Comparison of ENCODE assay signal across 21 cellular contexts in genomic region chr9:112884721-112885120, GRCh38. TPM values are rescaled to one million over a fixed set of nuclear protein-coding genes. Genes with fewer than 3 reads are reported as not detected.
DNase-seq lines count a peak whose midpoint lies in the region; ATAC-seq and TF ChIP-seq lines count a peak whose summit lies in the region.
"Had no signal": no experiment of that assay in that cellular context is flagged by ENCODE, and none has a peak within 500 bp of the region (broad histone marks: within the 10 kb centered on the region; RNA-seq: fewer than 3 reads in every experiment).

No MANE protein-coding gene starts in this region.

- ATAC-seq in psoas muscle: no peak
- no peak for ATAC-seq in left lobe of liver
- ATAC-seq: CD8-positive, alpha-beta T cell; Right ventricle myocardium inferior had no signal

- peaks cover 19% of the 10 kb centered on the region for H3K36me3 ChIP-seq in MG63
- H3K36me3 ChIP-seq in psoas muscle (ENCODE audit: insufficient read depth in 1 of 2, low read depth in 1 of 2): no peaks in the 10 kb centered on the region

- peaks cover 9% of the 10 kb centered on the region for H3K4me1 Mint-ChIP-seq in endothelial cell (ENCODE audit: unreplicated experiment)

- no peaks in the 10 kb centered on the region for H3K4me1 ChIP-seq in psoas muscle
- H3K4me1 ChIP-seq: BLaER1 had no signal

- no peaks in the 10 kb centered on the region for H3K9me3 Mint-ChIP-seq in endothelial cell (ENCODE audit: unreplicated experiment)
- H3K9me3 Mint-ChIP-seq: CD8-positive, alpha-beta T cell had no signal

- no peak overlapping the region for H3K4me3 ChIP-seq in MG63
- H3K4me3 ChIP-seq in psoas muscle: no peak overlapping the region
- H3K4me3 ChIP-seq: BLaER1, PC-9 had no signal

- no peak overlapping the region for H3K27ac ChIP-seq in psoas muscle
- H3K27ac ChIP-seq: BLaER1, KMS-11, PC-9 had no signal

- intact Hi-C loops in psoas muscle (cut with DNase I): loop anchor here in 1 of 2 donors (5.0 kb wide), 1 partner anchor 32 kb away; no protein-coding TSS in a partner anchor

- no peaks in the 10 kb centered on the region for H3K27me3 ChIP-seq in MG63
- H3K27me3 ChIP-seq in psoas muscle (ENCODE audit: insufficient read depth in 3 of 3, low read length in 2 of 3): no peaks in the 10 kb centered on the region
- H3K27me3 ChIP-seq: BLaER1 had no signal

- TF ChIP-seq CTCF in endothelial cell (IDR thresholded peaks at IDR 0.05; ENCODE audit: unreplicated experiment) (no peak), psoas muscle (IDR thresholded peaks at IDR 0.05) (no peak)

- 89 to 94% (median 93%) methylated on average over 5 of the region's 5 CpGs for WGBS in psoas muscle, 3 donors

- DNase-seq in A172 (ENCODE audit: low spot score) (peak; percentile 8), MG63 (peak; percentile 68), endothelial cell (ENCODE audit: low spot score) (no peak), mesenteric fat pad (ENCODE audit: low spot score) (peak; percentile 6), amygdala (lab: John Stamatoyannopoulos, UW) (no peak), psoas muscle (no peak), left lobe of liver (ENCODE audit: low spot score) (no peak), inferior parietal cortex (ENCODE audit: extremely low spot score) (no peak)
- DNase-seq: CD8-positive, alpha-beta T cell; MM.1S; NCI-H1092 treated with DMSO at 0.1 percent for 48 hours; NCI-H2081 treated with DMSO at 0.1 percent for 48 hours; NCI-H510A treated with DMSO at 0.1 percent for 48 hours; NCI-H82 had no signal

- peaks cover 3% of the 10 kb centered on the region for H3K36me3 Mint-ChIP-seq in endothelial cell (ENCODE audit: low read depth, unreplicated experiment)

- peaks cover 10% of the 10 kb centered on the region for H3K27me3 Mint-ChIP-seq in endothelial cell (ENCODE audit: unreplicated experiment)

- H3K9me3 ChIP-seq in MG63 (peaks cover 22% of the 10 kb centered on the region), psoas muscle (no peaks in the 10 kb centered on the region)

- H3K4me3 Mint-ChIP-seq in endothelial cell (ENCODE audit: unreplicated experiment): no peak overlapping the region
- H3K4me3 Mint-ChIP-seq: CD8-positive, alpha-beta T cell; HFFc6 had no signal

- H3K27ac Mint-ChIP-seq in endothelial cell (ENCODE audit: unreplicated experiment): peak overlapping the region; percentile 0
- H3K27ac Mint-ChIP-seq: CD8-positive, alpha-beta T cell had no signal

RNA-seq across cellular contexts. Expression of gene SLC46A2, which starts 6.0 kb away (rescaled TPM):
- not detected in 2 replicates for total RNA-seq in A172 (2014; rRNA removed; shearing (Covaris generic))
- total RNA-seq in MG63 (2014; rRNA removed; shearing (Covaris generic); ENCODE audit: low replicate concordance): not detected in 2 replicates
- total RNA-seq in endothelial cell (ENCODE audit: unreplicated experiment) (not detected), mesenteric fat pad (0.35 TPM), psoas muscle (not detected), left lobe of liver (not detected)
- polyA plus RNA-seq in psoas muscle: under 1 TPM in 1 of 3 donors, not detected in 2; 0.01 TPM
- total RNA-seq: CD8-positive, alpha-beta T cell; G401; H1; HFFc6; PC-9; Right ventricle myocardium inferior had no signal

Comparison
In these comparisons a context has a peak if more than half of its experiments do, and no peak if none do; other contexts are left out.
1. DNase-seq: peak in A172 (single experiment), MG63 (single experiment) and mesenteric fat pad (single experiment); none in endothelial cell (single experiment), amygdala (0 of 56), psoas muscle (0 of 2), left lobe of liver (single experiment) and inferior parietal cortex (single experiment).